In the genomic region with DNA sequence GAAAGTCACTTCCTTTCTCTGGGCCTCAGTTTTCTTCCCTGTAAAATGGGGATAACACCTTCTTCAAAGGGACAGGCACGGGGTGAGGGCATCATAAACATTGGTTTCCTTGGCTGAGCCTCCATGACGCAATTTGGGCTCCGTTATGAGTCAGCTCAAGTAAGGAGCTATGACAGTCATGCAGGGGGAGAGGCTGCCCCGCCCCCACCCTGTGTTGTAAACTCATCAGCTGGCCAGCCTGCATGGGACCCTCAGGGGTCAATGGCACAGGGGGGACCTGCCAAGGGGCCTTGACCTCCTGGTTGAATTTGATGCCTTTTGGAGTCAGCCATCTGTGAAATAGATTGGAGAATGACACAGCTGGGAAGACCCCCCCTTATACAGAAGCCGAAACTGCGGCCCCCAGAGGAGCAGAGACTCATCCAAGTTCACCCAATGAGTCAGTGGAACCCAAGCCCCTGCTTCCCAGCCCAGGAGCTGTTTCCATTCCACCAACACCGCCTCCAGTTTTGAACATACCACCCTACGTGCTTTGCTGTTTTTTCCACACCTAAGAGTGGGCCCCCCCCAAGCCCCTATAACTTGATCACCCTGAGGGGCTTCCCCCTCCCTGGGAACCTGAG, we compare ENCODE assay signal across 9 cellular contexts. TPM values are rescaled to one million over a fixed set of nuclear protein-coding genes. Genes with fewer than 3 reads are reported as not detected.
DNase-seq lines count a peak whose midpoint lies in the region; ATAC-seq and TF ChIP-seq lines count a peak whose summit lies in the region.
"Had no signal": no experiment of that assay in that cellular context is flagged by ENCODE, and none has a peak within 500 bp of the region (broad histone marks: within the 10 kb centered on the region; RNA-seq: fewer than 3 reads in every experiment).

No MANE protein-coding gene starts in this region.

- ATAC-seq in activated CD8-positive, alpha-beta T cell treated with anti-CD3 and anti-CD28 coated beads, Interleukin-2, amount 10 ng/mL, durations not matched to agents 7 days and 5 days: peak; percentile 8
- no peak for ATAC-seq in left lobe of liver
- no peak for ATAC-seq in GM21528 (IDR thresholded peaks at IDR 0.05; ENCODE audit: low FRiP score, unreplicated experiment)

- POLR2A ChIA-PET in activated CD8-positive, alpha-beta T cell treated with anti-CD3 and anti-CD28 coated beads, Interleukin-2, amount 10 ng/mL, durations not matched to agents 7 days and 5 days (lab: Charles Lee): interaction anchor here (0.8 to 6.0 kb wide), 9 partner anchors 12 to 465 kb away, joined by 3 to 106 read pairs (median 4); a partner anchor contains a TSS

- DNase-seq in activated gamma-delta T cell treated with Interleukin-2 at 50 U/mL for 16 hours (peak; percentile 43), activated gamma-delta T cell (lab: John Stamatoyannopoulos, UW) (no peak), foreskin fibroblast (peak; percentile 30 to 50), stromal cell of bone marrow (ENCODE audit: low read depth) (peak; percentile 53), left lobe of liver (ENCODE audit: low spot score) (no peak), DMS79 (lab: John Stamatoyannopoulos, UW) (no peak)
- DNase-seq in activated CD8-positive, alpha-beta T cell treated with anti-CD3 and anti-CD28 coated beads, Interleukin-2, amount 10 ng/mL, durations not matched to agents 7 days and 5 days: peak; percentile 90
- DNase-seq: NCI-H2081 had no signal

- H3K4me3 ChIP-seq in foreskin fibroblast (ENCODE audit: low read depth in 1 of 2, low read length in 2 of 2): no peak overlapping the region

- peak overlapping the region; percentile 92 for H3K4me3 Mint-ChIP-seq in activated CD8-positive, alpha-beta T cell treated with anti-CD3 and anti-CD28 coated beads, Interleukin-2, amount 10 ng/mL, durations not matched to agents 7 days and 5 days

- H3K36me3 Mint-ChIP-seq in activated CD8-positive, alpha-beta T cell treated with anti-CD3 and anti-CD28 coated beads, Interleukin-2, amount 10 ng/mL, durations not matched to agents 7 days and 5 days (ENCODE audit: low read depth): peaks cover 30% of the 10 kb centered on the region

- H3K4me1 Mint-ChIP-seq in activated CD8-positive, alpha-beta T cell treated with anti-CD3 and anti-CD28 coated beads, Interleukin-2, amount 10 ng/mL, durations not matched to agents 7 days and 5 days (ENCODE audit: low read depth): peaks cover 68% of the 10 kb centered on the region

- TF ChIP-seq CTCF in foreskin fibroblast (IDR thresholded peaks at IDR 0.05; ENCODE audit: low read depth, low read length): no peak

- peak overlapping the region; percentile 98 for H3K27ac Mint-ChIP-seq in activated CD8-positive, alpha-beta T cell treated with anti-CD3 and anti-CD28 coated beads, Interleukin-2, amount 10 ng/mL, durations not matched to agents 7 days and 5 days

- no peaks in the 10 kb centered on the region for H3K9me3 Mint-ChIP-seq in activated CD8-positive, alpha-beta T cell treated with anti-CD3 and anti-CD28 coated beads, Interleukin-2, amount 10 ng/mL, durations not matched to agents 7 days and 5 days (ENCODE audit: insufficient read depth)

- CTCF ChIA-PET in activated CD8-positive, alpha-beta T cell treated with anti-CD3 and anti-CD28 coated beads, Interleukin-2, amount 10 ng/mL, durations not matched to agents 7 days and 5 days (lab: Charles Lee): interaction anchor here (0.9 to 10.3 kb wide), 10 partner anchors 12 to 134 kb away, joined by 3 to 225 read pairs (median 4); no protein-coding TSS in a partner anchor

- no peaks in the 10 kb centered on the region for H3K27me3 Mint-ChIP-seq in activated CD8-positive, alpha-beta T cell treated with anti-CD3 and anti-CD28 coated beads, Interleukin-2, amount 10 ng/mL, durations not matched to agents 7 days and 5 days (ENCODE audit: low read depth)

RNA-seq across cellular contexts. Expression of a gene that starts 36.8 kb away (rescaled TPM):
- total RNA-seq in activated CD8-positive, alpha-beta T cell treated with anti-CD3 and anti-CD28 coated beads, Interleukin-2, amount 10 ng/mL, durations not matched to agents 7 days and 5 days: 100 to 1,000 TPM; 144 to 147 TPM
- 0.86 TPM for total RNA-seq in left lobe of liver

Comparison
In these comparisons a context has a peak if more than half of its experiments do, and no peak if none do; other contexts are left out.
1. DNase-seq: peak in activated gamma-delta T cell treated with Interleukin-2 at 50 U/mL for 16 hours (single experiment), activated CD8-positive, alpha-beta T cell treated with anti-CD3 and anti-CD28 coated beads, Interleukin-2, amount 10 ng/mL, durations not matched to agents 7 days and 5 days (single experiment), foreskin fibroblast (2 of 2) and stromal cell of bone marrow (single experiment); none in activated gamma-delta T cell (single experiment), left lobe of liver (single experiment) and DMS79 (single experiment).
2. RNA of a gene that starts 36.8 kb away (total RNA-seq): 144 to 147 TPM in activated CD8-positive, alpha-beta T cell treated with anti-CD3 and anti-CD28 coated beads, Interleukin-2, amount 10 ng/mL, durations not matched to agents 7 days and 5 days; 0.86 TPM in left lobe of liver (single experiment); every median in the first group is over 10 times any median in the second.